Comparison of ENCODE assay signal across 11 cellular contexts in genomic region chr10:46033602-46034011, GRCh38. TPM values are rescaled to one million over a fixed set of nuclear protein-coding genes. Genes with fewer than 3 reads are reported as not detected.
DNase-seq lines count a peak whose midpoint lies in the region; ATAC-seq and TF ChIP-seq lines count a peak whose summit lies in the region.
"Had no signal": no experiment of that assay in that cellular context is flagged by ENCODE, and none has a peak within 500 bp of the region (broad histone marks: within the 10 kb centered on the region; RNA-seq: fewer than 3 reads in every experiment).

No MANE protein-coding gene starts in this region.

- ATAC-seq in RWPE2 (ENCODE audit: low read depth): peak; percentile 16; the same call in 1 of the 3 replicates

- H3K4me2 ChIP-seq in fibroblast of lung (ENCODE audit: extremely low read depth, insufficient read depth, low read length): no peak overlapping the region
- no peak overlapping the region for H3K4me2 ChIP-seq in smooth muscle cell

- H3K9ac ChIP-seq in fibroblast of lung (ENCODE audit: insufficient read depth, low read length): no peak overlapping the region
- no peak overlapping the region for H3K9ac ChIP-seq in smooth muscle cell (ENCODE audit: low read depth)

- H3K79me2 ChIP-seq in fibroblast of lung (ENCODE audit: control insufficient read depth, insufficient read depth, low read length) (peaks cover 18% of the 10 kb centered on the region), smooth muscle cell (ENCODE audit: low read depth) (peaks cover 16% of the 10 kb centered on the region)

- DNase-seq in RWPE2 (ENCODE audit: low spot score): no peak
- DNase-seq in fibroblast of lung (ENCODE audit: low read depth in 2 of 2): peak; percentile 63 to 79
- no peak for DNase-seq in smooth muscle cell (lab: John Stamatoyannopoulos, UW; ENCODE audit: unreplicated experiment)
- no peak for DNase-seq in CD1c-positive myeloid dendritic cell (ENCODE audit: extremely low spot score)
- no peak for DNase-seq in putamen (ENCODE audit: low spot score)
- DNase-seq in tibial nerve (ENCODE audit: low spot score in 2 of 2): no peak
- DNase-seq: activated CD4-positive, alpha-beta memory T cell treated with anti-CD3 and anti-CD28 coated beads, Interleukin-2, amount 10 ng/mL, durations not matched to agents 7 days and 5 days; caudate nucleus; kidney had no signal

- H3K27me3 ChIP-seq in RWPE2 (ENCODE audit: insufficient read depth, poor library complexity, severe bottlenecking) (no peaks in the 10 kb centered on the region), fibroblast of lung (ENCODE audit: control insufficient read depth, insufficient read depth, low read length) (peaks cover 2% of the 10 kb centered on the region), smooth muscle cell (ENCODE audit: low read depth) (no peaks in the 10 kb centered on the region), tibial nerve (peaks cover 0 to 5% of the 10 kb centered on the region in 2 donors)

- no peak for TF ChIP-seq EP300 in tibial nerve (IDR thresholded peaks at IDR 0.05)

- H2AFZ ChIP-seq in fibroblast of lung (ENCODE audit: low read length) (peak overlapping the region; percentile 19), smooth muscle cell (ENCODE audit: low read depth) (peak overlapping the region; percentile 86)

- TF ChIP-seq CTCF in HEK293 (tag by site-specific recombination; IDR thresholded peaks at IDR 0.05) (no peak), RWPE2 (IDR thresholded peaks at IDR 0.05; ENCODE audit: poor library complexity, severe bottlenecking) (no peak), fibroblast of lung (conservative IDR thresholded peaks at IDR 0.05 in 1 of 2, IDR thresholded peaks at IDR 0.05 in 1 of 2; ENCODE audit: low read depth in 1 of 2, low read length in 2 of 2) (no peak), smooth muscle cell (IDR thresholded peaks at IDR 0.05; ENCODE audit: borderline replicate concordance, insufficient read depth, poor library complexity, severe bottlenecking) (no peak), tibial nerve (IDR thresholded peaks at IDR 0.05) (no peak)

- H4K20me1 ChIP-seq in fibroblast of lung (ENCODE audit: control insufficient read depth, extremely low read depth, insufficient read depth, low read length): peaks cover 3% of the 10 kb centered on the region
- peaks cover 12% of the 10 kb centered on the region for H4K20me1 ChIP-seq in smooth muscle cell (ENCODE audit: low read depth)

- H3K9me3 ChIP-seq in HEK293 (ENCODE audit: control insufficient read depth, insufficient read depth, low read depth, low read length) (no peaks in the 10 kb centered on the region), RWPE2 (ENCODE audit: severe bottlenecking) (no peaks in the 10 kb centered on the region), fibroblast of lung (ENCODE audit: control insufficient read depth, insufficient read depth, low read depth, low read length) (no peaks in the 10 kb centered on the region), smooth muscle cell (replicated peaks; ENCODE audit: low read depth) (no peaks in the 10 kb centered on the region), tibial nerve (no peaks in the 10 kb centered on the region)

- H3K4me1 ChIP-seq in HEK293 (ENCODE audit: control insufficient read depth, insufficient read depth, low read length) (peaks cover 5% of the 10 kb centered on the region), RWPE2 (ENCODE audit: insufficient read depth, poor library complexity, severe bottlenecking) (peaks cover 9% of the 10 kb centered on the region), fibroblast of lung (ENCODE audit: control insufficient read depth, extremely low read depth, insufficient read depth, low read length) (peaks cover 2% of the 10 kb centered on the region), smooth muscle cell (ENCODE audit: low read depth) (peaks cover 13% of the 10 kb centered on the region), tibial nerve (peaks cover 4 to 16% (median 11%) of the 10 kb centered on the region in 4 donors)

- POLR2A ChIA-PET in HEK293 (lab: Yijun Ruan, JAX): no interaction called here

- H3K36me3 ChIP-seq in HEK293 (ENCODE audit: control insufficient read depth in 2 of 2, insufficient read depth in 1 of 2, low read length in 2 of 2): no peaks in the 10 kb centered on the region
- no peaks in the 10 kb centered on the region for H3K36me3 ChIP-seq in RWPE2 (ENCODE audit: low read depth)
- H3K36me3 ChIP-seq in fibroblast of lung (ENCODE audit: control insufficient read depth, insufficient read depth, low read length): no peaks in the 10 kb centered on the region
- no peaks in the 10 kb centered on the region for H3K36me3 ChIP-seq in smooth muscle cell (ENCODE audit: low read depth)
- no peaks in the 10 kb centered on the region for H3K36me3 ChIP-seq in tibial nerve

- CTCF ChIA-PET in HEK293 (lab: Yijun Ruan, JAX): no interaction called here

- H3K27ac ChIP-seq in HEK293 (ENCODE audit: extremely low read depth, low read depth, low read length): no peak overlapping the region
- H3K27ac ChIP-seq in RWPE2 (ENCODE audit: poor library complexity, severe bottlenecking): no peak overlapping the region
- no peak overlapping the region for H3K27ac ChIP-seq in fibroblast of lung (ENCODE audit: insufficient read depth, low read length)
- H3K27ac ChIP-seq in smooth muscle cell (ENCODE audit: low read depth): no peak overlapping the region
- no peak overlapping the region for H3K27ac ChIP-seq in tibial nerve

- H3K4me3 ChIP-seq in HEK293 (ENCODE audit: low read depth, low read length) (no peak overlapping the region), RWPE2 (ENCODE audit: severe bottlenecking) (no peak overlapping the region), fibroblast of lung (replicated peaks in 1 of 4; ENCODE audit: control extremely low read depth in 1 of 4, insufficient read depth in 1 of 4, low read depth in 3 of 4, low read length in 4 of 4) (no peak overlapping the region), smooth muscle cell (no peak overlapping the region), tibial nerve (no peak overlapping the region)

- H3F3A ChIP-seq in smooth muscle cell (ENCODE audit: low read depth): no peaks in the 10 kb centered on the region

- TF ChIP-seq POLR2A in tibial nerve (IDR thresholded peaks at IDR 0.05): no peak

TF ChIP-seq in HEK293, 187 proteins besides CTCF, POLR2A, EP300 and RAD21:
- no peak for TF ChIP-seq SP7 (tag by site-specific recombination; IDR thresholded peaks at IDR 0.05)
- peak; percentile 27; the same call in 1 of the 2 replicates for TF ChIP-seq ZNF335 (tag by site-specific recombination; conservative IDR thresholded peaks at IDR 0.05)

RNA-seq across cellular contexts. Expression of gene NCOA4, which starts 3.2 kb away (rescaled TPM):
- total RNA-seq in fibroblast of lung (145 and 175 TPM in 2 replicates), smooth muscle cell (147 and 158 TPM in 2 replicates), tibial nerve (100 to 1,000 TPM in 3 of 4 donors, 10 to 100 TPM in 1; 84.3 to 135 (median 113) TPM)
- polyA plus RNA-seq in fibroblast of lung (117 and 140 TPM in 2 replicates), smooth muscle cell (61.3 and 66.3 TPM in 2 replicates)
- polyA plus RNA-seq in fibroblast of lung (2012): 78.4 and 81.5 TPM in 2 replicates
- polyA minus RNA-seq in fibroblast of lung (ENCODE audit: low replicate concordance): 76.8 and 152 TPM in 2 replicates

RNA-seq across cellular contexts. Expression of gene MSMB, which starts 12.5 kb away (rescaled TPM):
- not detected in 2 replicates for total RNA-seq in fibroblast of lung
- polyA plus RNA-seq in fibroblast of lung: not detected in 2 replicates
- polyA plus RNA-seq in fibroblast of lung (2012): not detected in 2 replicates
- polyA minus RNA-seq in fibroblast of lung (ENCODE audit: low replicate concordance): not detected in 2 replicates
- total RNA-seq in smooth muscle cell: not detected in 2 replicates
- polyA plus RNA-seq in smooth muscle cell: 0.50 TPM in 1 of 2 replicates, not detected in the other
- not detected for total RNA-seq in tibial nerve
- total RNA-seq: activated CD4-positive, alpha-beta memory T cell treated with anti-CD3 and anti-CD28 coated beads, Interleukin-2, amount 10 ng/mL, durations not matched to agents 7 days and 5 days; kidney had no signal
- polyA plus RNA-seq: IgD-negative memory B cell had no signal

Comparison
In these comparisons a context has a peak if more than half of its experiments do, and no peak if none do; other contexts are left out.
1. DNase-seq: peak in fibroblast of lung (2 of 2); none in RWPE2 (single experiment), smooth muscle cell (single experiment), CD1c-positive myeloid dendritic cell (single experiment), putamen (single experiment) and tibial nerve (0 of 2).